8 cellular contexts compared by ENCODE assay signal in the genomic region with DNA sequence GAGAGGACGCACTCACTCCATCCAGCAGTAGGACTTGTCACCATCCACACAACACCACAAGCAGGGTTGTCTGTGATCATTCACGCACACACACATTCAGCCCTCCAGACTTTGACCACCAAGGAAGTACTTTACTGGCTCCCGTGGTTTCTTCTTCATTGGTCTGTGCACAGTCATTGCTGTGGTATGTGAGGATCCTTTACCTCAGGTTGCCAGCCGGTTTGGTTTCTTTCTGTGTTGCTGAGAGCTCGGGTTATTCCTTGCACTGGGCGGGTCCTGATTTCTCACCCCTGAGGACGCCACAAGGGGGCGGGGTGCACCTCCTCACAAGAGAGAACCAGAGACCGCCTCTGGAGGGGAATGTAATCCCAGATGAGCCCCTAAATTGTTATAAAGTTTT. TPM values are rescaled to one million over a fixed set of nuclear protein-coding genes. Genes with fewer than 3 reads are reported as not detected.
DNase-seq lines count a peak whose midpoint lies in the region; ATAC-seq, FAIRE-seq and TF ChIP-seq lines count a peak whose summit lies in the region.

No MANE protein-coding gene starts in this region.

- no peaks in the 10 kb centered on the region for H4K20me1 ChIP-seq in keratinocyte (ENCODE audit: control insufficient read depth, extremely low read depth, insufficient read depth, low read length)

- no peak overlapping the region for H2AFZ ChIP-seq in keratinocyte (ENCODE audit: control insufficient read depth, low read length)

- POLR2A ChIA-PET in activated CD4-positive, alpha-beta T cell treated with anti-CD3 and anti-CD28 coated beads, Interleukin-2, amount 10 ng/mL, durations not matched to agents 7 days and 5 days (lab: Charles Lee), result no interaction called here

- no peaks in the 10 kb centered on the region for H3K9me3 Mint-ChIP-seq in activated CD4-positive, alpha-beta T cell treated with anti-CD3 and anti-CD28 coated beads, Interleukin-2, amount 10 ng/mL, durations not matched to agents 7 days and 5 days
- H3K9me3 Mint-ChIP-seq in activated T-helper 1 cell treated with anti-CD3 and anti-CD28 coated beads, Interleukin-12 subunit alpha, Interleukin-12 subunit beta, Interleukin-2, Interleukin-4 antibody, amounts not matched to agents 30 ng/mL and 10 ng/mL and 1 ng/mL, durations not matched to agents 14 hours and 24 hours and 36 hours, result no peaks in the 10 kb centered on the region

- no peaks in the 10 kb centered on the region for H3K9me1 ChIP-seq in keratinocyte (ENCODE audit: control insufficient read depth, extremely low read depth, insufficient read depth, low read length)

- H3K4me2 ChIP-seq in keratinocyte (ENCODE audit: control insufficient read depth, extremely low read depth, insufficient read depth, low read depth, low read length), result no peak overlapping the region

- FAIRE-seq in keratinocyte (lab: Jason Lieb, UNC), result no peak

- in situ Hi-C loops in Caki2 (cut with HindIII; ENCODE audit: low pct_unique_long_range_greater_than_20kb, low sequenced_read_pairs), result no loop called here

- peaks cover 8% of the 10 kb centered on the region for H3K9me3 ChIP-seq in keratinocyte (ENCODE audit: control insufficient read depth, low read depth, low read length)

- H3K27me3 ChIP-seq in keratinocyte (ENCODE audit: control insufficient read depth, extremely low read depth, insufficient read depth, low read length), result no peaks in the 10 kb centered on the region

- no peak overlapping the region for H3K4me3 Mint-ChIP-seq in activated CD4-positive, alpha-beta T cell treated with anti-CD3 and anti-CD28 coated beads, Interleukin-2, amount 10 ng/mL, durations not matched to agents 7 days and 5 days
- no peak overlapping the region for H3K4me3 Mint-ChIP-seq in activated T-helper 1 cell treated with anti-CD3 and anti-CD28 coated beads, Interleukin-12 subunit alpha, Interleukin-12 subunit beta, Interleukin-2, Interleukin-4 antibody, amounts not matched to agents 30 ng/mL and 10 ng/mL and 1 ng/mL, durations not matched to agents 14 hours and 24 hours and 36 hours

- dilution Hi-C loops in keratinocyte (cut with MboI; ENCODE audit: extremely low pct_ligation_motif_present, low sequenced_read_pairs), result no loop called here

- H3K27ac Mint-ChIP-seq in activated CD4-positive, alpha-beta T cell treated with anti-CD3 and anti-CD28 coated beads, Interleukin-2, amount 10 ng/mL, durations not matched to agents 7 days and 5 days, result no peak overlapping the region
- H3K27ac Mint-ChIP-seq in activated T-helper 1 cell treated with anti-CD3 and anti-CD28 coated beads, Interleukin-12 subunit alpha, Interleukin-12 subunit beta, Interleukin-2, Interleukin-4 antibody, amounts not matched to agents 30 ng/mL and 10 ng/mL and 1 ng/mL, durations not matched to agents 14 hours and 24 hours and 36 hours, result no peak overlapping the region

- no peak overlapping the region for H3K4me3 ChIP-seq in keratinocyte (ENCODE audit: control insufficient read depth in 2 of 3, extremely low read depth in 1 of 3, insufficient read depth in 2 of 3, low read depth in 1 of 3, low read length in 3 of 3)

- H3K9ac ChIP-seq in keratinocyte (ENCODE audit: control insufficient read depth, extremely low read depth, insufficient read depth, low read length), result no peak overlapping the region

- no peaks in the 10 kb centered on the region for H3K79me2 ChIP-seq in keratinocyte (ENCODE audit: control insufficient read depth, insufficient read depth, low read length)

- no peak for TF ChIP-seq CTCF in keratinocyte (optimal IDR thresholded peaks at IDR 0.05 in 1 of 3, IDR thresholded peaks at IDR 0.05 in 1 of 3, conservative IDR thresholded peaks at IDR 0.05 in 1 of 3; ENCODE audit: extremely low read depth in 1 of 3, insufficient read depth in 2 of 3, low read length in 3 of 3)

- H3K4me1 Mint-ChIP-seq in activated CD4-positive, alpha-beta T cell treated with anti-CD3 and anti-CD28 coated beads, Interleukin-2, amount 10 ng/mL, durations not matched to agents 7 days and 5 days, result peaks cover 10% of the 10 kb centered on the region
- peaks cover 5% of the 10 kb centered on the region for H3K4me1 Mint-ChIP-seq in activated T-helper 1 cell treated with anti-CD3 and anti-CD28 coated beads, Interleukin-12 subunit alpha, Interleukin-12 subunit beta, Interleukin-2, Interleukin-4 antibody, amounts not matched to agents 30 ng/mL and 10 ng/mL and 1 ng/mL, durations not matched to agents 14 hours and 24 hours and 36 hours (ENCODE audit: low read depth)

- no peak for ATAC-seq in GM18867 (IDR thresholded peaks at IDR 0.05; ENCODE audit: unreplicated experiment)

- peaks cover 19% of the 10 kb centered on the region for H3K36me3 Mint-ChIP-seq in activated CD4-positive, alpha-beta T cell treated with anti-CD3 and anti-CD28 coated beads, Interleukin-2, amount 10 ng/mL, durations not matched to agents 7 days and 5 days (ENCODE audit: low read depth)
- peaks cover 6% of the 10 kb centered on the region for H3K36me3 Mint-ChIP-seq in activated T-helper 1 cell treated with anti-CD3 and anti-CD28 coated beads, Interleukin-12 subunit alpha, Interleukin-12 subunit beta, Interleukin-2, Interleukin-4 antibody, amounts not matched to agents 30 ng/mL and 10 ng/mL and 1 ng/mL, durations not matched to agents 14 hours and 24 hours and 36 hours (ENCODE audit: low read depth)

- no peaks in the 10 kb centered on the region for H3K27me3 Mint-ChIP-seq in activated CD4-positive, alpha-beta T cell treated with anti-CD3 and anti-CD28 coated beads, Interleukin-2, amount 10 ng/mL, durations not matched to agents 7 days and 5 days
- H3K27me3 Mint-ChIP-seq in activated T-helper 1 cell treated with anti-CD3 and anti-CD28 coated beads, Interleukin-12 subunit alpha, Interleukin-12 subunit beta, Interleukin-2, Interleukin-4 antibody, amounts not matched to agents 30 ng/mL and 10 ng/mL and 1 ng/mL, durations not matched to agents 14 hours and 24 hours and 36 hours (ENCODE audit: insufficient read depth), result no peaks in the 10 kb centered on the region

- intact Hi-C loops in activated T-helper 1 cell treated with anti-CD3 and anti-CD28 coated beads, Interleukin-12 subunit alpha, Interleukin-12 subunit beta, Interleukin-2, Interleukin-4 antibody, amounts not matched to agents 30 ng/mL and 10 ng/mL and 1 ng/mL, durations not matched to agents 14 hours and 24 hours and 36 hours (cut with micrococcal nuclease), result no loop called here

- peak; percentile 84 for DNase-seq in Caki2 (ENCODE audit: low read depth)
- DNase-seq in HS-5 (ENCODE audit: low read depth), result peak; percentile 28
- DNase-seq in activated CD4-positive, alpha-beta T cell treated with anti-CD3 and anti-CD28 coated beads, Interleukin-2, amount 10 ng/mL, durations not matched to agents 7 days and 5 days, result peak; percentile 12
- DNase-seq in keratinocyte (ENCODE audit: low read depth, low spot score), result no peak
- no peak for DNase-seq in activated T-helper 1 cell treated with anti-CD3 and anti-CD28 coated beads, Interleukin-12 subunit alpha, Interleukin-12 subunit beta, Interleukin-2, Interleukin-4 antibody, amounts not matched to agents 30 ng/mL and 10 ng/mL and 1 ng/mL, durations not matched to agents 14 hours and 24 hours and 36 hours (ENCODE audit: low spot score)
- DNase-seq in DMS79 treated with DMSO at 0.1 percent for 48 hours (lab: John Stamatoyannopoulos, UW), result no peak
- no peak for DNase-seq in NCI-H2081 (lab: John Stamatoyannopoulos, UW)

- peak overlapping the region; percentile 21 for H3K27ac ChIP-seq in keratinocyte (ENCODE audit: control insufficient read depth, insufficient read depth, low read length)

- H3K4me1 ChIP-seq in keratinocyte (ENCODE audit: control insufficient read depth, extremely low read depth, insufficient read depth, low read length), result no peaks in the 10 kb centered on the region

- peaks cover 4% of the 10 kb centered on the region in 2 experiments for H3K36me3 ChIP-seq in keratinocyte (ENCODE audit: control insufficient read depth in 2 of 2, extremely low read depth in 1 of 2, insufficient read depth in 2 of 2, low read length in 2 of 2)

- CTCF ChIA-PET in activated CD4-positive, alpha-beta T cell treated with anti-CD3 and anti-CD28 coated beads, Interleukin-2, amount 10 ng/mL, durations not matched to agents 7 days and 5 days (lab: Charles Lee), result no interaction called here

RNA-seq across cellular contexts. Expression of a gene that starts 11.2 kb away (rescaled TPM):
- total RNA-seq in Caki2 (2014; rRNA removed; shearing (Covaris generic); ENCODE audit: low replicate concordance), result 16.0 and 19.3 TPM in 2 replicates
- 10 to 100 TPM; 13.9 to 14.7 TPM for total RNA-seq in activated CD4-positive, alpha-beta T cell treated with anti-CD3 and anti-CD28 coated beads, Interleukin-2, amount 10 ng/mL, durations not matched to agents 7 days and 5 days
- 7.6 to 25.1 TPM (median 24.0 TPM) in 3 replicates for polyA plus RNA-seq in keratinocyte
- 12.5 TPM for polyA plus RNA-seq in keratinocyte (2011; ENCODE audit: low read depth)
- polyA plus RNA-seq in keratinocyte (2011; cell fraction: cytosol; rRNA removed), result 5.6 and 13.0 TPM in 2 replicates
- polyA plus RNA-seq in keratinocyte (2011; cell fraction: nucleus; rRNA removed), result 25.9 and 38.9 TPM in 2 replicates
- polyA plus RNA-seq in keratinocyte (2012; ENCODE audit: low replicate concordance), result 6.9 and 17.5 TPM in 2 replicates
- polyA minus RNA-seq in keratinocyte, result 5.7 to 13.6 TPM (median 13.3 TPM) in 3 replicates
- 6.9 TPM for polyA minus RNA-seq in keratinocyte (2011; cell fraction: cytosol; rRNA and poly(A)+ RNA removed)
- polyA minus RNA-seq in keratinocyte (2011; cell fraction: nucleus; rRNA and poly(A)+ RNA removed), result 13.9 and 18.8 TPM in 2 replicates
- 9.7 and 10.2 TPM in 2 replicates for total RNA-seq in activated T-helper 1 cell treated with anti-CD3 and anti-CD28 coated beads, Interleukin-12 subunit alpha, Interleukin-12 subunit beta, Interleukin-2, Interleukin-4 antibody, amounts not matched to agents 30 ng/mL and 10 ng/mL and 1 ng/mL, durations not matched to agents 14 hours and 24 hours and 36 hours

Comparison
In these comparisons a context has a peak if more than half of its experiments do, and no peak if none do; other contexts are left out.
1. DNase-seq: peak in Caki2 (single experiment), HS-5 (single experiment) and activated CD4-positive, alpha-beta T cell treated with anti-CD3 and anti-CD28 coated beads, Interleukin-2, amount 10 ng/mL, durations not matched to agents 7 days and 5 days (single experiment); none in keratinocyte (single experiment), activated T-helper 1 cell treated with anti-CD3 and anti-CD28 coated beads, Interleukin-12 subunit alpha, Interleukin-12 subunit beta, Interleukin-2, Interleukin-4 antibody, amounts not matched to agents 30 ng/mL and 10 ng/mL and 1 ng/mL, durations not matched to agents 14 hours and 24 hours and 36 hours (single experiment), DMS79 treated with DMSO at 0.1 percent for 48 hours (single experiment) and NCI-H2081 (0 of 2).